8 cellular contexts compared by ENCODE assay signal in the genomic region with DNA sequence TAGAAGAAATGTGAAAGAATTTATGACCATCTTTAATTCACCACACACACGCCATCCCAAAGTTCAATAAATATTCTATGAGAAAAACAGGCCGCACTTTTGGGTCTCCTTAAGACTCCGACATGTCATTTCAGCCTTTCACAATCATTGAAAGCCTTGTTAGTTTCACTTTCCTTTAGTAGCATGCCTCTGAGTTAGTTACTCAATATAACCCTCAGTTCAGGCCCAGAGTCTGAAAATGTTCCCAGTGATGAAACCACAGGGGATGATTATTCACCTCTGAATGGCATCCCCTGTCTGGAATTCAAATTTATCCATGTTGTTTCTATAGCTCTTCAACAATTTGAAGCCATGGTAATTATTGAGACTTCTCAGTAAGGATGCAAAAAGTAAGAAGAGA.
A peak's percentile ranks its signal among the peaks of the same experiment; 100 is the strongest.
DNase-seq lines count a peak whose midpoint lies in the region; ATAC-seq and TF ChIP-seq lines count a peak whose summit lies in the region.

No MANE protein-coding gene starts in this region.

- no peak overlapping the region for H3K27ac ChIP-seq in RWPE1

- H3K27me3 Mint-ChIP-seq in activated T-helper 1 cell treated with anti-CD3 and anti-CD28 coated beads, Interleukin-12 subunit alpha, Interleukin-12 subunit beta, Interleukin-2, Interleukin-4 antibody, amounts not matched to agents 30 ng/mL and 10 ng/mL and 1 ng/mL, durations not matched to agents 14 hours and 24 hours and 36 hours (ENCODE audit: insufficient read depth), result no peaks in the 10 kb centered on the region

- peaks cover 5% of the 10 kb centered on the region for H3K4me1 Mint-ChIP-seq in activated T-helper 1 cell treated with anti-CD3 and anti-CD28 coated beads, Interleukin-12 subunit alpha, Interleukin-12 subunit beta, Interleukin-2, Interleukin-4 antibody, amounts not matched to agents 30 ng/mL and 10 ng/mL and 1 ng/mL, durations not matched to agents 14 hours and 24 hours and 36 hours (ENCODE audit: low read depth)

- POLR2A ChIA-PET in RWPE1 (lab: Yijun Ruan, JAX; ENCODE audit: low non-redundant PET), result no interaction called here

- H3K9me3 Mint-ChIP-seq in activated T-helper 1 cell treated with anti-CD3 and anti-CD28 coated beads, Interleukin-12 subunit alpha, Interleukin-12 subunit beta, Interleukin-2, Interleukin-4 antibody, amounts not matched to agents 30 ng/mL and 10 ng/mL and 1 ng/mL, durations not matched to agents 14 hours and 24 hours and 36 hours, result peaks cover 29% of the 10 kb centered on the region

- no peak overlapping the region for H3K27ac Mint-ChIP-seq in activated T-helper 1 cell treated with anti-CD3 and anti-CD28 coated beads, Interleukin-12 subunit alpha, Interleukin-12 subunit beta, Interleukin-2, Interleukin-4 antibody, amounts not matched to agents 30 ng/mL and 10 ng/mL and 1 ng/mL, durations not matched to agents 14 hours and 24 hours and 36 hours

- no peak for TF ChIP-seq CTCF in RWPE1 (conservative IDR thresholded peaks at IDR 0.05; ENCODE audit: low read depth)

- intact Hi-C loops in left cardiac atrium (cut with DNase I), result no loop called here
- intact Hi-C loops in activated T-helper 1 cell treated with anti-CD3 and anti-CD28 coated beads, Interleukin-12 subunit alpha, Interleukin-12 subunit beta, Interleukin-2, Interleukin-4 antibody, amounts not matched to agents 30 ng/mL and 10 ng/mL and 1 ng/mL, durations not matched to agents 14 hours and 24 hours and 36 hours (cut with micrococcal nuclease), result no loop called here

- CTCF ChIA-PET in RWPE1 (lab: Yijun Ruan, JAX), result interaction anchor here (0.8 kb wide), 1 partner anchor 34 kb away, joined by 4 read pairs; no protein-coding TSS in a partner anchor

- H3K36me3 Mint-ChIP-seq in activated T-helper 1 cell treated with anti-CD3 and anti-CD28 coated beads, Interleukin-12 subunit alpha, Interleukin-12 subunit beta, Interleukin-2, Interleukin-4 antibody, amounts not matched to agents 30 ng/mL and 10 ng/mL and 1 ng/mL, durations not matched to agents 14 hours and 24 hours and 36 hours (ENCODE audit: low read depth), result no peaks in the 10 kb centered on the region

- DNase-seq in RWPE1 (ENCODE audit: low spot score) (peak; percentile 18), left cardiac atrium (no peak), smooth muscle cell of the brain vasculature (ENCODE audit: low read depth, low spot score) (peak; percentile 44), NCI-H2081 (lab: John Stamatoyannopoulos, UW) (no peak), NCI-H1092 (lab: John Stamatoyannopoulos, UW) (no peak)
- DNase-seq in activated T-helper 1 cell treated with anti-CD3 and anti-CD28 coated beads, Interleukin-12 subunit alpha, Interleukin-12 subunit beta, Interleukin-2, Interleukin-4 antibody, amounts not matched to agents 30 ng/mL and 10 ng/mL and 1 ng/mL, durations not matched to agents 14 hours and 24 hours and 36 hours (ENCODE audit: low spot score), result no peak

- no peak overlapping the region for H3K4me3 Mint-ChIP-seq in activated T-helper 1 cell treated with anti-CD3 and anti-CD28 coated beads, Interleukin-12 subunit alpha, Interleukin-12 subunit beta, Interleukin-2, Interleukin-4 antibody, amounts not matched to agents 30 ng/mL and 10 ng/mL and 1 ng/mL, durations not matched to agents 14 hours and 24 hours and 36 hours

- ATAC-seq in GM21381 (IDR thresholded peaks at IDR 0.05; ENCODE audit: unreplicated experiment), result peak; percentile 74
- ATAC-seq in left cardiac atrium, result peak; percentile 37 to 70
- ATAC-seq in HG03378 (IDR thresholded peaks at IDR 0.05; ENCODE audit: unreplicated experiment), result no peak

Comparison
In these comparisons a context has a peak if more than half of its experiments do, and no peak if none do; other contexts are left out.
1. DNase-seq: peak in RWPE1 (single experiment) and smooth muscle cell of the brain vasculature (single experiment); none in left cardiac atrium (single experiment), NCI-H2081 (0 of 2), NCI-H1092 (single experiment) and activated T-helper 1 cell treated with anti-CD3 and anti-CD28 coated beads, Interleukin-12 subunit alpha, Interleukin-12 subunit beta, Interleukin-2, Interleukin-4 antibody, amounts not matched to agents 30 ng/mL and 10 ng/mL and 1 ng/mL, durations not matched to agents 14 hours and 24 hours and 36 hours (single experiment).